Comparison of ENCODE assay signal across 11 cellular contexts in the genomic region with DNA sequence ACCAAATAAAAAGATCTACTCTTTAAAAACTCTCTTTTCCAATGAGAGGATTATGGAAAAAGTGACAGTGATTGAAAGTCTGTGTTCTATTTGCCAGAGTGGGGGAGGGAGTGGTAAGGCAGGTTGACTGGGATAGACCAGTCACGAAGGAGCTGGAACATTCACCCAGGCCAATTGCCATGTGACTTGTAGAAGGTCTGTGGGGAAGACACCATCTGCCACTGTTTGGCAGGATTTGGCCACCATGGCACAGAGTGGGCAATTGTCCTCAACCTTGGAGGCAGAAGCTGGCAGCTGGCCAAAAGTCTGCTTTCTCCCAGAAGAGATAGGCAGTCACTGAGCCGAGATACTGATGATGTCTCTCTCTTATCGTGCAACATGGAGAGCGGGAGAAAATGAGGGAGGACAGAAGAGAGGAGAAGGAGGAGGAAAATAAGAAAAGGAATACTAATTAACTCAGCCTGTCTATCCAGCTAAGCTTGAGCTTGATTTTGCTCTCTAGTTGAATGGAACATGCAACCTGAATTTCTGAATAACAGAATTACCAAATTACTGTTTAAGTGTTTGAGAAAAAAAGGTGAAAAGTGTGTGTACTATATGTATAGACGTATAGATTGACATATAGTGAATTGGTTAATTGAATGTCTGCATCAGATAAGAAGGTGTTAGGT.
DNase-seq lines count a peak whose midpoint lies in the region; ATAC-seq lines count a peak whose summit lies in the region.
"Had no signal": no experiment of that assay in that cellular context is flagged by ENCODE, and none has a peak within 500 bp of the region (broad histone marks: within the 10 kb centered on the region; RNA-seq: fewer than 3 reads in every experiment).

No MANE protein-coding gene starts in this region.

- H3K4me1 ChIP-seq in SJSA1 (replicated peaks): peaks cover 41% of the 10 kb centered on the region
- peaks cover 0 to 38% (median 18%) of the 10 kb centered on the region in 5 donors for H3K4me1 ChIP-seq in subcutaneous abdominal adipose tissue (ENCODE audit: control insufficient read depth in 5 of 5, insufficient read depth in 5 of 5, low read length in 5 of 5)

- H3K36me3 ChIP-seq in SJSA1 (no peaks in the 10 kb centered on the region), subcutaneous abdominal adipose tissue (ENCODE audit: control insufficient read depth in 5 of 5, insufficient read depth in 5 of 5, low read length in 5 of 5) (no peaks in the 10 kb centered on the region)
- H3K36me3 ChIP-seq: MG63 had no signal

- intact Hi-C loops in left ventricle myocardium superior (cut with micrococcal nuclease): loop anchor here (10.0 kb wide), 2 partner anchors 147 to 267 kb away; partner anchors contain the start of gene ARHGAP24

- peak; percentile 43 for ATAC-seq in left ventricle myocardium superior
- ATAC-seq in HG03469 (IDR thresholded peaks at IDR 0.05; ENCODE audit: unreplicated experiment): no peak

- DNase-seq in NCI-H1105 treated with DMSO at 0.1 percent for 48 hours (lab: John Stamatoyannopoulos, UW): peak; percentile 79
- peak; percentile 14 to 50 for DNase-seq in SJSA1 (ENCODE audit: low read depth in 1 of 2, low spot score in 2 of 2)
- DNase-seq in left ventricle myocardium superior: peak; percentile 51
- DNase-seq in ureter (ENCODE audit: low spot score): no peak
- no peak for DNase-seq in NCI-H146 (lab: John Stamatoyannopoulos, UW)
- DNase-seq: activated T-cell treated with anti-CD3 and anti-CD28 coated beads, Interleukin-2, amount 50 U/mL, for 24 hours; cortex of kidney; GDM1 had no signal

- H3K4me3 ChIP-seq in SJSA1 (no peak overlapping the region), subcutaneous abdominal adipose tissue (ENCODE audit: low read depth in 1 of 5, low read length in 5 of 5) (no peak overlapping the region)

- H3K27ac ChIP-seq in SJSA1 (no peak overlapping the region), subcutaneous abdominal adipose tissue (ENCODE audit: low read depth, low read length) (peak overlapping the region; percentile 74)

- H3K9me3 ChIP-seq in SJSA1 (replicated peaks) (no peaks in the 10 kb centered on the region; the same call in 1 of the 2 replicates), subcutaneous abdominal adipose tissue (ENCODE audit: control insufficient read depth in 5 of 5, low read length in 5 of 5) (no peaks in the 10 kb centered on the region)
- H3K9me3 ChIP-seq: MG63 had no signal

- H3K27me3 ChIP-seq in SJSA1 (replicated peaks): no peaks in the 10 kb centered on the region
- H3K27me3 ChIP-seq in subcutaneous abdominal adipose tissue (ENCODE audit: control insufficient read depth in 5 of 5, insufficient read depth in 4 of 5, low read length in 5 of 5): no peaks in the 10 kb centered on the region
- H3K27me3 ChIP-seq: MG63 had no signal

- no peak overlapping the region for H3K9ac ChIP-seq in subcutaneous abdominal adipose tissue (ENCODE audit: low read length in 5 of 5)

Comparison
In these comparisons a context has a peak if more than half of its experiments do, and no peak if none do; other contexts are left out.
1. DNase-seq: peak in NCI-H1105 treated with DMSO at 0.1 percent for 48 hours (single experiment), SJSA1 (2 of 2) and left ventricle myocardium superior (single experiment); none in ureter (single experiment) and NCI-H146 (single experiment).